In the genomic region with DNA sequence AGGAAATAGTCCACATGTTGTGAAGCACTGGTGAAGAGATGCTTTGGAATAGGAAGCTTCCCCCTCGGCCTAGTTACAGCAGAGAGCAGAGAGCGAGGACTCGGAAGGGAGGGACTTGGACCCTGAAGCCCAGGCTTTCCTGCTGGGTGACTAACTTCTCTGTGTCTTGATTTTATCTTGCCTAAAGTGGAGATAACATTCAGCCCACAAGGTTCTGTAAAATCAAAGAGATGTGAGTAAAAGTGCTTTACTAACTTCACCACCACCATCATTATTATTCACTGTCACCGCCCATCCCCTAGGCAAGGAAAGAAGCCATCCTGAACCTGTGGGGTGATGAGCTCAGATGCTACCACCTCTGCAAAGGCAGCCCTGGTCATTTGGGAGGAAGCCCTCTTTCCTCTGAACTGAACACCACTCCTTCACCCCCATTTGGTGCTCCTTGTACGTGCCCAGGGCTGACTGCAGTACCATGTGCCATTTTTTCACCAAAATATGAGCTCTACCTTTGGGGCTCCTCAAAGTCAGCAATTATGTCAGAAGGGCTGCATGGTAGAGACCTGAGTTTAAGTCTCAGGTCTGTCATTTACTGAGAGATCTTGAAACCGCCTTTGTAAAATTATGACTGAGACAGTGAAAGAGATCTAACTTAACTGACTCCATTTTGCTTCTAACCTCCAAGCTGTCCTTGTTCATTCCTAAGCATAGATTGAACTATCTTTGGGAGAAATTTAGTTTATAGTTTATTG, we compare ENCODE assay signal across 19 cellular contexts. TPM values are rescaled to one million over a fixed set of nuclear protein-coding genes. Genes with fewer than 3 reads are reported as not detected.
DNase-seq lines count a peak whose midpoint lies in the region; FAIRE-seq and TF ChIP-seq lines count a peak whose summit lies in the region.
"Had no signal": no experiment of that assay in that cellular context is flagged by ENCODE, and none has a peak within 500 bp of the region (broad histone marks: within the 10 kb centered on the region; RNA-seq: fewer than 3 reads in every experiment).

No MANE protein-coding gene starts in this region.

- H3K4me3 ChIP-seq in BLaER1 treated with 17β-estradiol and CSF1 and Interleukin-3, amounts not matched to agents 10 nM and 100 nM, result no peak overlapping the region
- H3K4me3 ChIP-seq in kidney (ENCODE audit: low read length in 2 of 2), result no peak overlapping the region

- TF ChIP-seq POLR2A in GM12892 (IDR thresholded peaks at IDR 0.05; ENCODE audit: low read depth, low read length), result no peak

- H3K27me3 ChIP-seq in BLaER1 treated with 17β-estradiol and CSF1 and Interleukin-3, amounts not matched to agents 10 nM and 100 nM, result peaks cover 34 to 46% (median 39%) of the 10 kb centered on the region in 11 experiments

- H3K9ac ChIP-seq in BLaER1 treated with 17β-estradiol and CSF1 and Interleukin-3, amounts not matched to agents 10 nM and 100 nM, result no peak overlapping the region
- H3K9ac ChIP-seq in ES-I3 (ENCODE audit: low read depth, low read length), result peak overlapping the region; percentile 55; the same call in 1 of the 2 replicates
- no peak overlapping the region for H3K9ac ChIP-seq in kidney (ENCODE audit: low read length in 2 of 2)

- peak overlapping the region in 8 of 11 experiments; percentile 26 to 76 (median 62); a peak in 11 of 22 replicates for H3K4me2 ChIP-seq in BLaER1 treated with 17β-estradiol and CSF1 and Interleukin-3, amounts not matched to agents 10 nM and 100 nM

- intact Hi-C loops in kidney (cut with DNase I), result loop anchor here (10.0 kb wide), 1 partner anchor 428 kb away; no protein-coding TSS in a partner anchor

- no peak overlapping the region for H3K27ac ChIP-seq in BLaER1 treated with 17β-estradiol and CSF1 and Interleukin-3, amounts not matched to agents 10 nM and 100 nM
- no peak overlapping the region for H3K27ac ChIP-seq in kidney (ENCODE audit: low read depth in 2 of 2, low read length in 2 of 2)
- H3K27ac ChIP-seq: brain microvascular endothelial cell, foreskin keratinocyte, suprapubic skin had no signal

- peak; percentile 20 for DNase-seq in amniotic epithelial cell (ENCODE audit: low read depth)
- DNase-seq in kidney, result peak; percentile 13
- no peak for DNase-seq in effector CD8-positive, alpha-beta T cell (lab: John Stamatoyannopoulos, UW)
- DNase-seq in hepatic stellate cell (ENCODE audit: low spot score), result no peak
- DNase-seq in HTR-8/SVneo (ENCODE audit: insufficient read length, low spot score), result no peak
- no peak for DNase-seq in GM12892 (ENCODE audit: insufficient read length)
- DNase-seq: activated naive CD4-positive, alpha-beta T cell treated with anti-CD3 and anti-CD28 coated beads, Interleukin-2, amount 50 U/mL, for 16 hours; brain microvascular endothelial cell; cortex of kidney; foreskin keratinocyte; HCEC 1CT; NCI-H1105; NCI-H524 treated with DMSO at 0.1 percent for 48 hours; SHP77; stimulated activated CD8-positive, alpha-beta memory T cell treated with anti-CD3 and anti-CD28 coated beads, Interleukin-4, amount 100 ng/mL, for 48 hours; T-cell had no signal

- peaks cover 0 to 5% (median 0%) of the 10 kb centered on the region in 11 experiments; a peak in 4 of 22 replicates for H4K20me1 ChIP-seq in BLaER1 treated with 17β-estradiol and CSF1 and Interleukin-3, amounts not matched to agents 10 nM and 100 nM

- no peaks in the 10 kb centered on the region for H3K9me3 ChIP-seq in BLaER1 treated with 17β-estradiol and CSF1 and Interleukin-3, amounts not matched to agents 10 nM and 100 nM (replicated peaks in 1 of 11)
- H3K9me3 ChIP-seq in ES-I3 (ENCODE audit: control insufficient read depth, insufficient read depth, low read length), result no peaks in the 10 kb centered on the region
- peaks cover 0 to 2% of the 10 kb centered on the region in 2 donors for H3K9me3 ChIP-seq in kidney (ENCODE audit: control insufficient read depth in 1 of 2, low read length in 2 of 2)
- H3K9me3 ChIP-seq: suprapubic skin had no signal

- peaks cover 20 to 44% (median 28%) of the 10 kb centered on the region in 10 experiments; a peak in 19 of 20 replicates for H3K4me1 ChIP-seq in BLaER1 treated with 17β-estradiol and CSF1 and Interleukin-3, amounts not matched to agents 10 nM and 100 nM
- H3K4me1 ChIP-seq in ES-I3 (ENCODE audit: insufficient read depth, low read length) (no peaks in the 10 kb centered on the region), kidney (ENCODE audit: control insufficient read depth in 1 of 2, insufficient read depth in 1 of 2, low read depth in 1 of 2, low read length in 2 of 2) (no peaks in the 10 kb centered on the region)

- no peak for FAIRE-seq in kidney (lab: Jason Lieb, UNC)
- no peak for FAIRE-seq in HTR-8/SVneo (lab: Jason Lieb, UNC)
- no peak for FAIRE-seq in GM12892 (lab: Jason Lieb, UNC)

- H3K36me3 ChIP-seq in BLaER1 treated with 17β-estradiol and CSF1 and Interleukin-3, amounts not matched to agents 10 nM and 100 nM, result no peaks in the 10 kb centered on the region
- H3K36me3 ChIP-seq in ES-I3 (ENCODE audit: insufficient read depth, low read length) (no peaks in the 10 kb centered on the region), kidney (ENCODE audit: control insufficient read depth in 1 of 2, insufficient read depth in 2 of 2, low read length in 2 of 2) (no peaks in the 10 kb centered on the region)
- H3K36me3 ChIP-seq: brain microvascular endothelial cell, suprapubic skin had no signal

- TF ChIP-seq CTCF in kidney (IDR thresholded peaks at IDR 0.05; ENCODE audit: borderline replicate concordance, extremely low read depth, insufficient read depth), result no peak

RNA-seq across cellular contexts. Expression of a gene that starts 58.2 kb away (rescaled TPM):
- total RNA-seq in kidney, result 39.3 TPM
- polyA plus RNA-seq in kidney (ENCODE audit: insufficient read depth, low read depth, low replicate concordance), result 19.5 TPM
- polyA plus RNA-seq in GM12892 (2012; ENCODE audit: missing spikeins), result 19.3 TPM

RNA-seq across cellular contexts. Expression of a gene that starts 58.4 kb away (rescaled TPM):
- 3.4 TPM for total RNA-seq in kidney
- polyA plus RNA-seq in kidney (ENCODE audit: insufficient read depth, low read depth, low replicate concordance), result 1.4 TPM
- polyA plus RNA-seq in GM12892 (2012; ENCODE audit: missing spikeins), result 1.7 TPM

Comparison
In these comparisons a context has a peak if more than half of its experiments do, and no peak if none do; other contexts are left out.
1. DNase-seq: peak in amniotic epithelial cell (single experiment) and kidney (single experiment); none in effector CD8-positive, alpha-beta T cell (single experiment), hepatic stellate cell (single experiment), HTR-8/SVneo (single experiment) and GM12892 (single experiment).